ENCODE assay signal across 9 cellular contexts in the genomic region with DNA sequence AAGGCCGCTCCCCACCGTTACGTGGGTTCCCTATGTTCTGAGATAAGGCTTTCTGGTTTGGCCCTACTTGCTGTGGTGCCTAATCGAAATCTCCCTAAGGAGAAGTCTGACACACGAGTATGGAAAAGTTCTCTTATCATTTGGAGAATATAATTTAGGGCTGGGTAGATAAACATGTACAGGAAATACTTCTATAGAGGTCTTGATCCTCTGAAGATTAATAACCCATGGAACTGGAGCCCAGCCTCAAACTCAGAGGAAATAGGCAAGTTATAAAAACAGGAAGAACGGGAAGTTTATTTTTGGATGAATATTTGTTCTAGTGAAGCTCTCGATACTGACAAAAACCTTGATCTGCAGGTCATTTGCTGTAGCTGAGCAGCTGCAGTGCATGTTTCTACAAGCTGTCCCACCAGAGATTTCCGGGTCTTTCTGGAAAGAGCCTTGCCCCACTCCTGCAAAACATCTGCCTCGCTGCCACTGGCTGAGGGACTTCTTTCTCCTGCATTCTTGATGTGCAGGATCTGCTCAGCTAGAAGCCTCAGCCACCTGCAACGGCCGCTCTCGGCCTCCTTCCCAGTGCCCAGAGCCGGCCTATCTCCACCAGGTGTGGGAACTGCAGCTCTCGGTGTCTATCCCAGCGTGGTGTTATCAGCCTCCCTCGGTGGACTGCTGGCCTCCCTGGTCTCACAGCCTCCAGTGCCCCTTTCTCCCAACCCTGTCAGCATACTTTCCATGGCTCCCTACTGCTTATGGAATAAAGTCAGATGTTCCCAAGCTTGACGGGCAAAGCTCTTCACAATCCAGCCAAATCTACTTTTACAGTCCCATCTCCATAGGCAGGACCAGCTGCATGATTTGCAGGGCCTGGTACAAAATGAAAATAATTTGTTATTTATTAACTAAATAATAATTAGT. TPM values are rescaled to one million over a fixed set of nuclear protein-coding genes. Genes with fewer than 3 reads are reported as not detected.
DNase-seq lines count a peak whose midpoint lies in the region; ATAC-seq and TF ChIP-seq lines count a peak whose summit lies in the region.
"Had no signal": no experiment of that assay in that cellular context is flagged by ENCODE, and none has a peak within 500 bp of the region (broad histone marks: within the 10 kb centered on the region; RNA-seq: fewer than 3 reads in every experiment).

No MANE protein-coding gene starts in this region.

- TF ChIP-seq CTCF in mammary epithelial cell (conservative IDR thresholded peaks at IDR 0.05 in 1 of 2, IDR thresholded peaks at IDR 0.05 in 1 of 2; ENCODE audit: extremely low read depth in 1 of 2, insufficient read depth in 1 of 2, low read depth in 1 of 2, low read length in 2 of 2) (no peak), liver (IDR thresholded peaks at IDR 0.05; ENCODE audit: low read depth, low read length, missing input control) (no peak), thoracic aorta (IDR thresholded peaks at IDR 0.05) (no peak)

- H3K9me3 ChIP-seq in KOPT-K1 (ENCODE audit: insufficient read depth, low read length, poor library complexity, severe bottlenecking) = no peaks in the 10 kb centered on the region
- no peaks in the 10 kb centered on the region for H3K9me3 ChIP-seq in mammary epithelial cell (replicated peaks; ENCODE audit: insufficient read depth, low read length)
- H3K9me3 ChIP-seq in liver (ENCODE audit: control insufficient read depth in 4 of 4, low read length in 3 of 4) = no peaks in the 10 kb centered on the region
- no peaks in the 10 kb centered on the region for H3K9me3 ChIP-seq in thoracic aorta

- in situ Hi-C loops in mammary epithelial cell (cut with MboI; ENCODE audit: low sequenced_read_pairs in 2 of 2) = no loop called here

- dilution Hi-C loops in mammary epithelial cell (cut with HindIII; ENCODE audit: low sequenced_read_pairs) = loop anchor here (5.0 to 10.0 kb wide), 3 partner anchors 42 to 103 kb away; partner anchors contain the start of gene SPRED2

- CTCF ChIA-PET in mammary epithelial cell (lab: Charles Lee; ENCODE audit: low non-redundant PET) = interaction anchor here (0.6 kb wide), 1 partner anchor 27 kb away, joined by 5 read pairs; no protein-coding TSS in a partner anchor

- H3K4me1 ChIP-seq in mammary epithelial cell (ENCODE audit: insufficient read depth, low read length) (peaks cover 84% of the 10 kb centered on the region), liver (ENCODE audit: control insufficient read depth in 4 of 4, insufficient read depth in 4 of 4, low read length in 3 of 4) (peaks cover 30 to 64% (median 52%) of the 10 kb centered on the region in 4 donors), thoracic aorta (ENCODE audit: control insufficient read depth in 1 of 2, low read depth in 2 of 2) (peaks cover 28 to 32% of the 10 kb centered on the region in 2 donors)

- no peaks in the 10 kb centered on the region for H3K36me3 ChIP-seq in KOPT-K1 (ENCODE audit: insufficient read depth, low read length)
- H3K36me3 ChIP-seq in mammary epithelial cell (ENCODE audit: insufficient read depth, low read length) = no peaks in the 10 kb centered on the region
- no peaks in the 10 kb centered on the region for H3K36me3 ChIP-seq in liver (ENCODE audit: control insufficient read depth in 4 of 4, insufficient read depth in 3 of 4, low read depth in 1 of 4, low read length in 3 of 4)
- no peaks in the 10 kb centered on the region for H3K36me3 ChIP-seq in thoracic aorta

- TF ChIP-seq RAD21 in liver (IDR thresholded peaks at IDR 0.05) = peak in 1 of 2 donors; percentile 22

- H3K27ac ChIP-seq in KOPT-K1 (ENCODE audit: low read depth, low read length, poor library complexity, severe bottlenecking) (peak overlapping the region; percentile 35), mammary epithelial cell (ENCODE audit: insufficient read depth, low read depth, low read length) (peak overlapping the region; percentile 85), liver (ENCODE audit: low read depth in 1 of 2, low read length in 2 of 2) (peak overlapping the region; percentile 80 to 84), thoracic aorta (peak overlapping the region; percentile 51 to 70)

- no peak for ATAC-seq in thoracic aorta (ENCODE audit: insufficient number of reproducible peaks, low FRiP score, low read depth)
- no peak for ATAC-seq in HG03175 (IDR thresholded peaks at IDR 0.05; ENCODE audit: unreplicated experiment)

- intact Hi-C loops in mammary epithelial cell (cut with micrococcal nuclease) = loop anchor here (1.0 to 2.0 kb wide), 4 partner anchors 48 to 183 kb away; partner anchors contain the start of gene SPRED2

- peaks cover 77% of the 10 kb centered on the region for H3K79me2 ChIP-seq in mammary epithelial cell (ENCODE audit: insufficient read depth, low read length)

- WGBS in mammary epithelial cell (ENCODE audit: low coverage, missing lambda C conversion rate) = 41% methylated on average over 16 of the region's 17 CpGs
- WGBS in liver = 49% methylated on average over 17 of the region's 17 CpGs

- H3K27me3 ChIP-seq in mammary epithelial cell (ENCODE audit: insufficient read depth, low read length) (no peaks in the 10 kb centered on the region), liver (ENCODE audit: control insufficient read depth in 4 of 4, insufficient read depth in 4 of 4, low read length in 3 of 4) (no peaks in the 10 kb centered on the region), thoracic aorta (replicated peaks; ENCODE audit: insufficient read depth) (no peaks in the 10 kb centered on the region)

- peak overlapping the region; percentile 19 for H3K4me2 ChIP-seq in mammary epithelial cell (ENCODE audit: insufficient read depth, low read depth, low read length)

- H3K9ac ChIP-seq in mammary epithelial cell (ENCODE audit: insufficient read depth, low read length) = peak overlapping the region; percentile 55
- peak overlapping the region in 1 of 2 donors; percentile 8 for H3K9ac ChIP-seq in liver (ENCODE audit: low read depth in 1 of 2, low read length in 2 of 2)

- H4K20me1 ChIP-seq in mammary epithelial cell (ENCODE audit: insufficient read depth, low read length) = no peaks in the 10 kb centered on the region

- BruUV-seq in mammary epithelial cell (replicated peaks; lab: Mats Ljungman, UMichigan) = no TSS peak

- H2AFZ ChIP-seq in mammary epithelial cell (ENCODE audit: low read depth, low read length) = no peak overlapping the region

- no peak for DNase-seq in mammary epithelial cell
- DNase-seq in thoracic aorta (ENCODE audit: low spot score) = no peak
- DNase-seq in NCI-H2107 (lab: John Stamatoyannopoulos, UW) = no peak
- no peak for DNase-seq in SK-N-DZ (ENCODE audit: low spot score)
- DNase-seq in activated CD4-positive, CD25-positive, alpha-beta regulatory T cell treated with anti-CD3 and anti-CD28 coated beads, Interleukin-2, amount 50 U/mL, for 72 hours = no peak
- DNase-seq: NK-92 treated with Interleukin-12 subunit alpha and Interleukin-12 subunit beta, amount 100 ng/mL, for 24 hours had no signal

- H3K4me3 ChIP-seq in mammary epithelial cell (replicated peaks in 1 of 3; ENCODE audit: insufficient read depth in 1 of 3, low read depth in 2 of 3, low read length in 3 of 3) (no peak overlapping the region), liver (ENCODE audit: low read depth in 1 of 3, low read length in 3 of 3) (no peak overlapping the region), thoracic aorta (peak overlapping the region; percentile 55)

TF ChIP-seq in liver, 16 proteins besides CTCF, POLR2A, EP300 and RAD21:
- TF ChIP-seq NR2F2 (IDR thresholded peaks at IDR 0.05) (peak; percentile 89), MAX (IDR thresholded peaks at IDR 0.05) (peak; percentile 33), HNF4A (conservative IDR thresholded peaks at IDR 0.05) (peak in 1 of 2 donors; percentile 28), GABPA (IDR thresholded peaks at IDR 0.05 in 1 of 2, conservative IDR thresholded peaks at IDR 0.05 in 1 of 2) (no peak), TAF1 (conservative IDR thresholded peaks at IDR 0.05) (no peak)

RNA-seq across cellular contexts. Expression of gene SPRED2, which starts 48.6 kb away (rescaled TPM):
- 10 to 100 TPM; 14.7 to 60.6 TPM for total RNA-seq in mammary epithelial cell
- polyA plus RNA-seq in mammary epithelial cell = 40.5 TPM
- 89.9 TPM for polyA minus RNA-seq in mammary epithelial cell
- total RNA-seq in liver = 1 to 10 TPM; 6.9 to 7.5 TPM
- 1 to 10 TPM; 6.7 to 7.3 TPM for polyA plus RNA-seq in liver
- total RNA-seq in thoracic aorta = 10 to 100 TPM; 21.9 to 22.3 TPM
- polyA plus RNA-seq in SK-N-DZ (2014; cell fraction: cytosol; rRNA removed) = 6.8 and 8.9 TPM in 2 replicates
- polyA plus RNA-seq in SK-N-DZ (2014; cell fraction: nucleus; rRNA removed) = 3.1 and 4.0 TPM in 2 replicates

Comparison
In these comparisons a context has a peak if more than half of its experiments do, and no peak if none do; other contexts are left out.
1. H3K27ac ChIP-seq: peak in every context shown above with its lines; median percentile 85 in mammary epithelial cell; 82 in liver; 60 in thoracic aorta; 35 in KOPT-K1.